In the genomic region with DNA sequence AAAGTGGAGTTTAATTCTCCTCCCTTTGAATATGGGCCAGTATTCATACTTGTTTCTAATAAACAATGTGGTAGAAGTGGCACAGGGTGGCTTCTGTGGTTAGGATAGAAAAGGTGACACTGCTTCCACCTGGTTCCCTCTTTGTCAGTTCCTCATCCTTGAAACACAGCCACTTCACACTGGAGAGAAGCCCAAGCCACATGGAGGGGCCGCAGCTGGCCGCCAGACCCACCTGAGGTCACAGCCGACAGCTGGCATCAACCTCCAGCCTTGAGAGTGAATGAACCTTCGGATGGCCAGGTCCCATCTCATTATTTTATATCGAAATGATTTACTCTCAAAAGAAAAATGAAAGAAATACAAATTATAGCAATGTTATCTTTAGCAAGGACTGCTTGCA, we compare ENCODE assay signal across 11 cellular contexts.
"Had no signal": no experiment of that assay in that cellular context is flagged by ENCODE, and none has a peak within 500 bp of the region (broad histone marks: within the 10 kb centered on the region; RNA-seq: fewer than 3 reads in every experiment).

No MANE protein-coding gene starts in this region.

- H3K4me3 ChIP-seq: adrenal gland, heart left ventricle, mucosa of descending colon had no signal

- DNase-seq: activated CD4-positive, alpha-beta T cell treated with anti-CD3 and anti-CD28 coated beads, Interleukin-2, amount 10 ng/mL, durations not matched to agents 24 days and 14 days; activated CD8-positive, alpha-beta memory T cell treated with anti-CD3 and anti-CD28 coated beads for 24 hours; activated naive CD4-positive, alpha-beta T cell treated with anti-CD3 and anti-CD28 coated beads for 36 hours; adrenal gland; effector memory CD4-positive, alpha-beta T cell; heart left ventricle; mucosa of descending colon; nephron progenitor cell; stimulated activated CD4-positive, alpha-beta T cell treated with anti-CD3 and anti-CD28 coated beads, Interleukin-4, amount 100 ng/mL, for 24 hours had no signal

- ATAC-seq: heart left ventricle, left lobe of liver, mucosa of descending colon, WTC11 had no signal
